ENCODE assay signal across 9 cellular contexts in genomic region chr11:16607675-16608644, GRCh38.
A peak's percentile ranks its signal among the peaks of the same experiment; 100 is the strongest.
DNase-seq lines count a peak whose midpoint lies in the region; ATAC-seq, FAIRE-seq and TF ChIP-seq lines count a peak whose summit lies in the region.
"Had no signal": no experiment of that assay in that cellular context is flagged by ENCODE, and none has a peak within 500 bp of the region (broad histone marks: within the 10 kb centered on the region; RNA-seq: fewer than 3 reads in every experiment).

No MANE protein-coding gene starts in this region.

- peaks cover 54% of the 10 kb centered on the region for H3K4me1 ChIP-seq in lower lobe of right lung
- H3K4me1 ChIP-seq in uterus = peaks cover 0 to 9% of the 10 kb centered on the region in 2 donors

- H3K4me3 ChIP-seq in lower lobe of right lung (peak overlapping the region; percentile 60), uterus (peak overlapping the region; percentile 31 to 54)

- intact Hi-C loops in lower lobe of right lung (cut with DNase I) = no loop called here
- intact Hi-C loops in uterus (cut with DNase I; ENCODE audit: low total_unique reads) = loop anchor here (2.0 kb wide), 1 partner anchor 957 kb away; no protein-coding TSS in a partner anchor

- H3K9me3 ChIP-seq in lower lobe of right lung (no peaks in the 10 kb centered on the region), uterus (no peaks in the 10 kb centered on the region)

- H3K27ac ChIP-seq in lower lobe of right lung = peak overlapping the region; percentile 80
- peak overlapping the region; percentile 52 to 65 for H3K27ac ChIP-seq in uterus

- H3K36me3 ChIP-seq in lower lobe of right lung (no peaks in the 10 kb centered on the region), uterus (no peaks in the 10 kb centered on the region)

- ATAC-seq in lower lobe of right lung (peak; percentile 14 to 31), GM18861 (IDR thresholded peaks at IDR 0.05; ENCODE audit: unreplicated experiment) (no peak)

- FAIRE-seq in HTR-8/SVneo (lab: Jason Lieb, UNC) = no peak
- FAIRE-seq: GM18507 had no signal

- TF ChIP-seq CTCF in lower lobe of right lung (IDR thresholded peaks at IDR 0.05) = no peak
- no peak for TF ChIP-seq CTCF in uterus (IDR thresholded peaks at IDR 0.05)

- H3K27me3 ChIP-seq in lower lobe of right lung (ENCODE audit: low read depth) = peaks cover 94% of the 10 kb centered on the region
- peaks cover 9 to 48% of the 10 kb centered on the region in 2 donors for H3K27me3 ChIP-seq in uterus

- DNase-seq in D341Med (ENCODE audit: low spot score) (peak; percentile 38), NCI-H2227 treated with DMSO at 0.1 percent for 48 hours (lab: John Stamatoyannopoulos, UW) (peak; percentile 70), ecto neural progenitor cell (ENCODE audit: low spot score) (peak; percentile 89), lower lobe of right lung (peak; percentile 51), uterus (peak in 1 of 2 donors; percentile 41), HTR-8/SVneo (ENCODE audit: insufficient read length, low spot score) (no peak)
- DNase-seq in activated CD8-positive, alpha-beta memory T cell treated with anti-CD3 and anti-CD28 coated beads, Interleukin-2, amount 50 U/mL, for 48 hours = no peak

- TF ChIP-seq POLR2A in uterus (IDR thresholded peaks at IDR 0.05) = peak in 1 of 2 donors; percentile 10

Comparison
In these comparisons a context has a peak if more than half of its experiments do, and no peak if none do; other contexts are left out.
1. DNase-seq: peak in D341Med (single experiment), NCI-H2227 treated with DMSO at 0.1 percent for 48 hours (single experiment), ecto neural progenitor cell (single experiment) and lower lobe of right lung (single experiment); none in activated CD8-positive, alpha-beta memory T cell treated with anti-CD3 and anti-CD28 coated beads, Interleukin-2, amount 50 U/mL, for 48 hours (single experiment) and HTR-8/SVneo (single experiment).